Comparison of ENCODE assay signal across 9 cellular contexts in genomic region chr1:202164271-202165037, GRCh38. TPM values are rescaled to one million over a fixed set of nuclear protein-coding genes. Genes with fewer than 3 reads are reported as not detected.
DNase-seq lines count a peak whose midpoint lies in the region; ATAC-seq and TF ChIP-seq lines count a peak whose summit lies in the region.
"Had no signal": no experiment of that assay in that cellular context is flagged by ENCODE, and none has a peak within 500 bp of the region (broad histone marks: within the 10 kb centered on the region; RNA-seq: fewer than 3 reads in every experiment).

No MANE protein-coding gene starts in this region.

- no peak for TF ChIP-seq POLR2A in adrenal gland (IDR thresholded peaks at IDR 0.05)

- H3K27ac Mint-ChIP-seq in activated CD8-positive, alpha-beta T cell treated with anti-CD3 and anti-CD28 coated beads, Interleukin-2, amount 10 ng/mL, durations not matched to agents 7 days and 5 days = peak overlapping the region; percentile 100
- H3K27ac Mint-ChIP-seq in osteocyte (ENCODE audit: unreplicated experiment) = no peak overlapping the region

- CTCF ChIA-PET in activated CD8-positive, alpha-beta T cell treated with anti-CD3 and anti-CD28 coated beads, Interleukin-2, amount 10 ng/mL, durations not matched to agents 7 days and 5 days (lab: Charles Lee) = interaction anchor here (0.8 to 6.2 kb wide), 6 partner anchors 9 to 28 kb away, joined by 3 to 39 read pairs (median 9); partner anchors contain the start of genes ARL8A and LGR6

- no peaks in the 10 kb centered on the region for H3K27me3 Mint-ChIP-seq in activated CD8-positive, alpha-beta T cell treated with anti-CD3 and anti-CD28 coated beads, Interleukin-2, amount 10 ng/mL, durations not matched to agents 7 days and 5 days (ENCODE audit: low read depth)
- no peaks in the 10 kb centered on the region for H3K27me3 Mint-ChIP-seq in osteocyte (ENCODE audit: unreplicated experiment)

- ATAC-seq in GM18861 (IDR thresholded peaks at IDR 0.05; ENCODE audit: unreplicated experiment) (peak; percentile 53), HG03175 (IDR thresholded peaks at IDR 0.05; ENCODE audit: unreplicated experiment) (peak; percentile 52)
- ATAC-seq in activated CD8-positive, alpha-beta T cell treated with anti-CD3 and anti-CD28 coated beads, Interleukin-2, amount 10 ng/mL, durations not matched to agents 7 days and 5 days = peak; percentile 60

- H3K4me2 ChIP-seq in osteoblast (ENCODE audit: insufficient read depth, low read length) = no peak overlapping the region

- H3K27ac ChIP-seq in osteoblast (ENCODE audit: low read depth, low read length) = no peak overlapping the region
- H3K27ac ChIP-seq in adrenal gland = peak overlapping the region in 2 of 5 donors; percentile 52 to 53
- H3K27ac ChIP-seq in caudate nucleus (ENCODE audit: low read depth, low read length) = no peak overlapping the region
- H3K27ac ChIP-seq: parathyroid adenoma had no signal

- H4K20me1 ChIP-seq in osteoblast (ENCODE audit: insufficient read depth, low read length) = no peaks in the 10 kb centered on the region

- H3K36me3 Mint-ChIP-seq in activated CD8-positive, alpha-beta T cell treated with anti-CD3 and anti-CD28 coated beads, Interleukin-2, amount 10 ng/mL, durations not matched to agents 7 days and 5 days (ENCODE audit: low read depth) = peaks cover 9% of the 10 kb centered on the region
- no peaks in the 10 kb centered on the region for H3K36me3 Mint-ChIP-seq in osteocyte (ENCODE audit: unreplicated experiment)

- in situ Hi-C loops in ACHN (cut with HindIII; ENCODE audit: low pct_ligation_motif_present, low pct_unique_long_range_greater_than_20kb, low sequenced_read_pairs) = no loop called here

- peak; percentile 89 for DNase-seq in activated CD8-positive, alpha-beta T cell treated with anti-CD3 and anti-CD28 coated beads, Interleukin-2, amount 10 ng/mL, durations not matched to agents 7 days and 5 days
- DNase-seq in osteoblast (ENCODE audit: insufficient read length, low spot score, missing footprints) (peak; percentile 91), osteocyte (ENCODE audit: extremely low spot score, unreplicated experiment) (no peak), adrenal gland (no peak), ACHN (no peak), caudate nucleus (lab: John Stamatoyannopoulos, UW) (no peak)

- H2AFZ ChIP-seq in osteoblast (ENCODE audit: low read length) = no peak overlapping the region
- H2AFZ ChIP-seq: parathyroid adenoma had no signal

- H3K36me3 ChIP-seq in osteoblast (ENCODE audit: insufficient read depth, low read length) = no peaks in the 10 kb centered on the region
- no peaks in the 10 kb centered on the region for H3K36me3 ChIP-seq in adrenal gland (replicated peaks in 1 of 2)

- H3K4me1 ChIP-seq in osteoblast (ENCODE audit: insufficient read depth, low read length) (no peaks in the 10 kb centered on the region), adrenal gland (replicated peaks in 1 of 2) (peaks cover 0 to 4% of the 10 kb centered on the region in 2 donors)

- H3K4me3 ChIP-seq in osteoblast (ENCODE audit: insufficient read depth, low read length) = no peak overlapping the region
- H3K4me3 ChIP-seq in adrenal gland = no peak overlapping the region

- H3K9me3 Mint-ChIP-seq in activated CD8-positive, alpha-beta T cell treated with anti-CD3 and anti-CD28 coated beads, Interleukin-2, amount 10 ng/mL, durations not matched to agents 7 days and 5 days (ENCODE audit: insufficient read depth) = no peaks in the 10 kb centered on the region
- H3K9me3 Mint-ChIP-seq in osteocyte (ENCODE audit: unreplicated experiment) = no peaks in the 10 kb centered on the region

- no peak for TF ChIP-seq CTCF in osteoblast (IDR thresholded peaks at IDR 0.05; ENCODE audit: extremely low read depth, low read depth, low read length)
- TF ChIP-seq CTCF in osteocyte (IDR thresholded peaks at IDR 0.05) = no peak
- TF ChIP-seq CTCF in adrenal gland (IDR thresholded peaks at IDR 0.05) = no peak

- 53 to 78% (median 63%) methylated on average over 5 to 11 of the region's 11 CpGs for WGBS in adrenal gland, 4 donors

- peak overlapping the region; percentile 71 for H3K4me3 Mint-ChIP-seq in activated CD8-positive, alpha-beta T cell treated with anti-CD3 and anti-CD28 coated beads, Interleukin-2, amount 10 ng/mL, durations not matched to agents 7 days and 5 days
- no peak overlapping the region for H3K4me3 Mint-ChIP-seq in osteocyte (ENCODE audit: unreplicated experiment)

- POLR2A ChIA-PET in activated CD8-positive, alpha-beta T cell treated with anti-CD3 and anti-CD28 coated beads, Interleukin-2, amount 10 ng/mL, durations not matched to agents 7 days and 5 days (lab: Charles Lee) = interaction anchor here (1.2 to 11.3 kb wide), 3 partner anchors 8 to 178 kb away, joined by 3 to 103 read pairs (median 25); partner anchors contain the start of genes ARL8A and UBE2T

- H3K27me3 ChIP-seq in osteoblast (ENCODE audit: insufficient read depth, low read length) (peaks cover 2% of the 10 kb centered on the region), adrenal gland (no peaks in the 10 kb centered on the region)

- no peaks in the 10 kb centered on the region for H3K9me3 ChIP-seq in osteoblast (ENCODE audit: low read depth, low read length)
- no peaks in the 10 kb centered on the region for H3K9me3 ChIP-seq in adrenal gland (replicated peaks in 1 of 3)

- H3K79me2 ChIP-seq in osteoblast (ENCODE audit: insufficient read depth, low read length) = no peaks in the 10 kb centered on the region
- H3K79me2 ChIP-seq: parathyroid adenoma had no signal

- intact Hi-C loops in adrenal gland (cut with DNase I) = no loop called here

- peaks cover 70% of the 10 kb centered on the region for H3K4me1 Mint-ChIP-seq in activated CD8-positive, alpha-beta T cell treated with anti-CD3 and anti-CD28 coated beads, Interleukin-2, amount 10 ng/mL, durations not matched to agents 7 days and 5 days (ENCODE audit: low read depth)
- H3K4me1 Mint-ChIP-seq in osteocyte (ENCODE audit: unreplicated experiment) = peaks cover 6% of the 10 kb centered on the region

RNA-seq across cellular contexts. Expression of gene PTPN7, which starts 4.1 kb away (rescaled TPM):
- 100 to 1,000 TPM; 242 to 255 TPM for total RNA-seq in activated CD8-positive, alpha-beta T cell treated with anti-CD3 and anti-CD28 coated beads, Interleukin-2, amount 10 ng/mL, durations not matched to agents 7 days and 5 days
- total RNA-seq in osteoblast = not detected in 2 replicates
- not detected in 2 replicates for total RNA-seq in osteocyte
- total RNA-seq in adrenal gland = 10 to 100 TPM in 5 of 8 donors, 1 to 10 TPM in 3; 2.5 to 35.8 (median 16.4) TPM
- polyA plus RNA-seq in adrenal gland = 10 to 100 TPM; 13.4 to 45.4 (median 15.0) TPM

RNA-seq across cellular contexts. Expression of gene ARL8A, which starts 19.9 kb away (rescaled TPM):
- total RNA-seq in activated CD8-positive, alpha-beta T cell treated with anti-CD3 and anti-CD28 coated beads, Interleukin-2, amount 10 ng/mL, durations not matched to agents 7 days and 5 days = 10 to 100 TPM; 39.7 to 42.0 TPM
- total RNA-seq in osteoblast (24.2 and 25.0 TPM in 2 replicates), osteocyte (75.8 and 86.4 TPM in 2 replicates), adrenal gland (100 to 1,000 TPM in 1 of 8 donors, 10 to 100 TPM in 7; 34.3 to 115 (median 64.8) TPM)
- polyA plus RNA-seq in adrenal gland = 10 to 100 TPM; 26.4 to 71.2 (median 28.6) TPM

RNA-seq across cellular contexts. Expression of gene LGR6, which starts 29.1 kb away (rescaled TPM):
- total RNA-seq in activated CD8-positive, alpha-beta T cell treated with anti-CD3 and anti-CD28 coated beads, Interleukin-2, amount 10 ng/mL, durations not matched to agents 7 days and 5 days = under 1 TPM in 1 of 2 experiments, not detected in 1; 0.08 TPM
- total RNA-seq in osteoblast (not detected in 2 replicates), osteocyte (9.4 and 9.9 TPM in 2 replicates), adrenal gland (under 1 TPM in 6 of 8 donors, not detected in 2; 0.10 to 0.54 (median 0.16) TPM)
- polyA plus RNA-seq in adrenal gland = 1 to 10 TPM in 1 of 3 donors, under 1 TPM in 1, not detected in 1; 0.48 to 1.0 TPM

RNA-seq across cellular contexts. Expression of gene GPR37L1, which starts 41.7 kb away (rescaled TPM):
- total RNA-seq in activated CD8-positive, alpha-beta T cell treated with anti-CD3 and anti-CD28 coated beads, Interleukin-2, amount 10 ng/mL, durations not matched to agents 7 days and 5 days = not detected
- total RNA-seq in osteoblast (not detected in 2 replicates), osteocyte (not detected in 2 replicates), adrenal gland (under 1 TPM in 7 of 8 donors, not detected in 1; 0.14 to 0.49 (median 0.30) TPM)
- polyA plus RNA-seq in adrenal gland = under 1 TPM; 0.02 to 0.24 (median 0.13) TPM

Comparison
In these comparisons a context has a peak if more than half of its experiments do, and no peak if none do; other contexts are left out.
1. DNase-seq: peak in activated CD8-positive, alpha-beta T cell treated with anti-CD3 and anti-CD28 coated beads, Interleukin-2, amount 10 ng/mL, durations not matched to agents 7 days and 5 days (single experiment) and osteoblast (single experiment); none in osteocyte (single experiment), adrenal gland (0 of 7), ACHN (single experiment) and caudate nucleus (0 of 61).
2. RNA of gene PTPN7, which starts 4.1 kb away (total RNA-seq): 242 to 255 TPM in activated CD8-positive, alpha-beta T cell treated with anti-CD3 and anti-CD28 coated beads, Interleukin-2, amount 10 ng/mL, durations not matched to agents 7 days and 5 days; 2.5 to 35.8 TPM in adrenal gland, not detected in osteoblast and not detected in osteocyte; every median in the first group is over 4 times any median in the second.
3. Peak in every context shown above with its lines, with median percentiles within 50 percentile points of each other: ATAC-seq.